In genomic region chr19:37964109-37964508, GRCh38 we compare ENCODE assay signal across 30 cellular contexts. TPM values are rescaled to one million over a fixed set of nuclear protein-coding genes. Genes with fewer than 3 reads are reported as not detected.
A peak's percentile ranks its signal among the peaks of the same experiment; 100 is the strongest.
DNase-seq lines count a peak whose midpoint lies in the region; ATAC-seq and TF ChIP-seq lines count a peak whose summit lies in the region.
"Had no signal": no experiment of that assay in that cellular context is flagged by ENCODE, and none has a peak within 500 bp of the region (broad histone marks: within the 10 kb centered on the region; RNA-seq: fewer than 3 reads in every experiment).

No MANE protein-coding gene starts in this region.

- in situ Hi-C loops in brain microvascular endothelial cell (cut with HindIII; ENCODE audit: low pct_ligation_motif_present, low sequenced_read_pairs), result no loop called here

- no peaks in the 10 kb centered on the region for H3K36me3 ChIP-seq in brain microvascular endothelial cell (replicated peaks)
- H3K36me3 ChIP-seq: esophagus muscularis mucosa, heart right ventricle, right lobe of liver, transverse colon had no signal

- H3K9me3 Mint-ChIP-seq in HFFc6, result peaks cover 16% of the 10 kb centered on the region
- H3K9me3 Mint-ChIP-seq in stimulated activated naive B cell treated with anti-CD40 and anti-IgM and Interleukin-4, amounts not matched to agents 10 μg/mL and 1 μg/mL and 100 μg/mL, for 72 hours, result peaks cover 3 to 5% of the 10 kb centered on the region in 2 donors

- DNase-seq in HFFc6 (no peak), RPMI7951 (ENCODE audit: low read depth) (peak; percentile 45), brain microvascular endothelial cell (peak; percentile 24), anterior cingulate cortex (lab: John Stamatoyannopoulos, UW) (no peak)
- DNase-seq in stimulated activated naive B cell treated with anti-CD40 and anti-IgM and Interleukin-4, amounts not matched to agents 10 μg/mL and 1 μg/mL and 100 μg/mL, for 72 hours, result no peak
- DNase-seq: activated CD4-positive, CD25-positive, alpha-beta regulatory T cell; activated gamma-delta T cell treated with Interleukin-2 at 50 U/mL for 16 hours; activated naive CD8-positive, alpha-beta T cell treated with anti-CD3 and anti-CD28 coated beads, Interleukin-2, amount 10 ng/mL, durations not matched to agents 7 days and 5 days; activated T-cell treated with anti-CD3 and anti-CD28 coated beads, Interleukin-2, amount 50 U/mL, for 24 hours; C1 segment of cervical spinal cord; DMS79; dorsolateral prefrontal cortex; foreskin fibroblast; heart right ventricle; NCI-H1694; NCI-H446 treated with DMSO at 0.1 percent for 48 hours; NCI-H82; right lobe of liver; stimulated activated CD4-positive, alpha-beta T cell treated with anti-CD3 and anti-CD28 coated beads, Interleukin-4, amount 100 ng/mL, for 1 hour; T-helper 1 cell; transverse colon had no signal

- peaks cover 26% of the 10 kb centered on the region for H3K36me3 Mint-ChIP-seq in HFFc6 (ENCODE audit: low read depth)
- H3K36me3 Mint-ChIP-seq in stimulated activated naive B cell treated with anti-CD40 and anti-IgM and Interleukin-4, amounts not matched to agents 10 μg/mL and 1 μg/mL and 100 μg/mL, for 72 hours, result peaks cover 29 to 44% of the 10 kb centered on the region in 2 donors

- peak overlapping the region; percentile 75 for H3K27ac Mint-ChIP-seq in HFFc6
- H3K27ac Mint-ChIP-seq in stimulated activated naive B cell treated with anti-CD40 and anti-IgM and Interleukin-4, amounts not matched to agents 10 μg/mL and 1 μg/mL and 100 μg/mL, for 72 hours, result peak overlapping the region; percentile 14
- H3K27ac Mint-ChIP-seq: activated naive CD8-positive, alpha-beta T cell treated with anti-CD3 and anti-CD28 coated beads, Interleukin-2, amount 10 ng/mL, durations not matched to agents 7 days and 5 days; activated T-cell treated with anti-CD3 and anti-CD28 coated beads, Interleukin-2, amount 50 U/mL, for 24 hours; progenitor cell of endocrine pancreas had no signal

- peak overlapping the region; percentile 57 for H3K27ac ChIP-seq in brain microvascular endothelial cell
- H3K27ac ChIP-seq: dorsolateral prefrontal cortex, esophagus muscularis mucosa, right lobe of liver, SJSA1, transverse colon had no signal

- peaks cover 62% of the 10 kb centered on the region for H3K4me1 Mint-ChIP-seq in HFFc6 (ENCODE audit: low read depth)
- H3K4me1 Mint-ChIP-seq in stimulated activated naive B cell treated with anti-CD40 and anti-IgM and Interleukin-4, amounts not matched to agents 10 μg/mL and 1 μg/mL and 100 μg/mL, for 72 hours, result peaks cover 40 to 76% of the 10 kb centered on the region in 2 donors
- H3K4me1 Mint-ChIP-seq: activated naive CD8-positive, alpha-beta T cell treated with anti-CD3 and anti-CD28 coated beads, Interleukin-2, amount 10 ng/mL, durations not matched to agents 7 days and 5 days had no signal

- no peak for ATAC-seq in stimulated activated naive B cell treated with anti-CD40 and anti-IgM and Interleukin-4, amounts not matched to agents 10 μg/mL and 1 μg/mL and 100 μg/mL, for 72 hours (replicated peaks)
- no peak for ATAC-seq in HG02884 (IDR thresholded peaks at IDR 0.05; ENCODE audit: unreplicated experiment)
- no peak for ATAC-seq in GM19035 (IDR thresholded peaks at IDR 0.05; ENCODE audit: unreplicated experiment)
- ATAC-seq: right lobe of liver had no signal

- TF ChIP-seq CTCF in HFFc6 (IDR thresholded peaks at IDR 0.05) (no peak), brain microvascular endothelial cell (IDR thresholded peaks at IDR 0.05; ENCODE audit: low read depth, low read length, missing control alignments) (no peak)

- H3K27me3 Mint-ChIP-seq in HFFc6 (ENCODE audit: insufficient read depth), result 0 out of 2 replicates have a peak, but pooled peaks cover 1% of the 10 kb centered on the region
- H3K27me3 Mint-ChIP-seq in stimulated activated naive B cell treated with anti-CD40 and anti-IgM and Interleukin-4, amounts not matched to agents 10 μg/mL and 1 μg/mL and 100 μg/mL, for 72 hours, result no peaks in the 10 kb centered on the region
- H3K27me3 Mint-ChIP-seq: activated naive CD8-positive, alpha-beta T cell treated with anti-CD3 and anti-CD28 coated beads, Interleukin-2, amount 10 ng/mL, durations not matched to agents 7 days and 5 days; activated T-cell treated with anti-CD3 and anti-CD28 coated beads, Interleukin-2, amount 50 U/mL, for 24 hours; progenitor cell of endocrine pancreas had no signal

- H3K27me3 ChIP-seq in brain microvascular endothelial cell (replicated peaks), result no peaks in the 10 kb centered on the region
- H3K27me3 ChIP-seq: dorsolateral prefrontal cortex, esophagus muscularis mucosa, heart right ventricle, right lobe of liver, SJSA1, transverse colon had no signal

- H3K4me3 Mint-ChIP-seq in HFFc6, result no peak overlapping the region
- H3K4me3 Mint-ChIP-seq in stimulated activated naive B cell treated with anti-CD40 and anti-IgM and Interleukin-4, amounts not matched to agents 10 μg/mL and 1 μg/mL and 100 μg/mL, for 72 hours, result no peak overlapping the region
- H3K4me3 Mint-ChIP-seq: activated naive CD8-positive, alpha-beta T cell treated with anti-CD3 and anti-CD28 coated beads, Interleukin-2, amount 10 ng/mL, durations not matched to agents 7 days and 5 days; activated T-cell treated with anti-CD3 and anti-CD28 coated beads, Interleukin-2, amount 50 U/mL, for 24 hours had no signal

- no peak overlapping the region for H3K4me3 ChIP-seq in brain microvascular endothelial cell (ENCODE audit: low read depth, low read length)
- H3K4me3 ChIP-seq: dorsolateral prefrontal cortex, esophagus muscularis mucosa, heart right ventricle, right lobe of liver, SJSA1, transverse colon had no signal

RNA-seq across cellular contexts. Expression of gene SIPA1L3, which starts 57.1 kb away (rescaled TPM):
- 10 to 100 TPM; 34.0 to 46.7 (median 41.8) TPM for total RNA-seq in HFFc6 (2021; fragmentation: NEBNext Ultra II Directional; extraction: Animal tissue kit (Norgen Biotek cat#: 25700))
- 10.5 and 14.9 TPM in 2 replicates for total RNA-seq in RPMI7951 (2014; rRNA removed; shearing (Covaris generic))

RNA-seq across cellular contexts. Expression of gene WDR87, which starts 57.7 kb away (rescaled TPM):
- not detected for total RNA-seq in HFFc6 (2021; fragmentation: NEBNext Ultra II Directional; extraction: Animal tissue kit (Norgen Biotek cat#: 25700))
- total RNA-seq in RPMI7951 (2014; rRNA removed; shearing (Covaris generic)), result not detected in 2 replicates
- total RNA-seq: activated naive CD8-positive, alpha-beta T cell treated with anti-CD3 and anti-CD28 coated beads, Interleukin-2, amount 10 ng/mL, durations not matched to agents 7 days and 5 days; esophagus muscularis mucosa; H1; kidney epithelial cell; liver; myocyte; progenitor cell of endocrine pancreas; right lobe of liver; SJSA1; transverse colon had no signal

Comparison
In these comparisons a context has a peak if more than half of its experiments do, and no peak if none do; other contexts are left out.
1. DNase-seq: peak in RPMI7951 (single experiment) and brain microvascular endothelial cell (single experiment); none in HFFc6 (single experiment), stimulated activated naive B cell treated with anti-CD40 and anti-IgM and Interleukin-4, amounts not matched to agents 10 μg/mL and 1 μg/mL and 100 μg/mL, for 72 hours (single experiment) and anterior cingulate cortex (0 of 58).